13 cellular contexts compared by ENCODE assay signal in genomic region chr1:174114106-174114505, GRCh38. TPM values are rescaled to one million over a fixed set of nuclear protein-coding genes. Genes with fewer than 3 reads are reported as not detected.
DNase-seq lines count a peak whose midpoint lies in the region; ATAC-seq, FAIRE-seq and TF ChIP-seq lines count a peak whose summit lies in the region.
"Had no signal": no experiment of that assay in that cellular context is flagged by ENCODE, and none has a peak within 500 bp of the region (broad histone marks: within the 10 kb centered on the region; RNA-seq: fewer than 3 reads in every experiment).

No MANE protein-coding gene starts in this region.

- FAIRE-seq in D721Med (lab: Jason Lieb, UNC), result peak; percentile 41
- peak; percentile 23 for FAIRE-seq in pancreas (lab: Jason Lieb, UNC)

- no peaks in the 10 kb centered on the region for H3K36me3 ChIP-seq in body of pancreas (replicated peaks in 1 of 2; ENCODE audit: insufficient read depth in 1 of 2, low read depth in 2 of 2)
- no peaks in the 10 kb centered on the region for H3K36me3 ChIP-seq in pancreas
- H3K36me3 ChIP-seq: BLaER1 had no signal

- WGBS in body of pancreas, 2 donors, result 16 to 30% methylated on average over 2 of the region's 2 CpGs
- 24 to 27% methylated on average over 2 of the region's 2 CpGs for WGBS in pancreas, 2 donors

- no peak overlapping the region for H3K4me3 Mint-ChIP-seq in activated CD8-positive, alpha-beta T cell treated with anti-CD3 and anti-CD28 coated beads, Interleukin-2, amount 10 ng/mL, durations not matched to agents 7 days and 5 days
- H3K4me3 Mint-ChIP-seq: CD14-positive monocyte; CD4-positive, alpha-beta memory T cell; H9 had no signal

- peaks cover 12% of the 10 kb centered on the region for H3K27me3 Mint-ChIP-seq in activated CD8-positive, alpha-beta T cell treated with anti-CD3 and anti-CD28 coated beads, Interleukin-2, amount 10 ng/mL, durations not matched to agents 7 days and 5 days (ENCODE audit: low read depth)
- H3K27me3 Mint-ChIP-seq: CD4-positive, alpha-beta memory T cell had no signal

- POLR2A ChIA-PET in activated CD8-positive, alpha-beta T cell treated with anti-CD3 and anti-CD28 coated beads, Interleukin-2, amount 10 ng/mL, durations not matched to agents 7 days and 5 days (lab: Charles Lee), result no interaction called here

- TF ChIP-seq POLR2A in body of pancreas (IDR thresholded peaks at IDR 0.05), result no peak

- intact Hi-C loops in body of pancreas (cut with DNase I) (no loop called here), pancreas (cut with DNase I) (no loop called here)

- H3K9me3 ChIP-seq in body of pancreas (no peaks in the 10 kb centered on the region), pancreas (no peaks in the 10 kb centered on the region)
- H3K9me3 ChIP-seq: A549, BLaER1 had no signal

- H3K27ac ChIP-seq in VCaP, result peak overlapping the region; percentile 65
- H3K27ac ChIP-seq in body of pancreas, result peak overlapping the region in 1 of 4 donors; percentile 21
- H3K27ac ChIP-seq in pancreas, result no peak overlapping the region
- H3K27ac ChIP-seq: 22Rv1, A549, BLaER1 had no signal

- H3K27ac Mint-ChIP-seq in activated CD8-positive, alpha-beta T cell treated with anti-CD3 and anti-CD28 coated beads, Interleukin-2, amount 10 ng/mL, durations not matched to agents 7 days and 5 days, result no peak overlapping the region
- H3K27ac Mint-ChIP-seq: CD4-positive, alpha-beta memory T cell; H9 had no signal

- no peak overlapping the region for H3K4me3 ChIP-seq in body of pancreas
- H3K4me3 ChIP-seq in pancreas, result no peak overlapping the region
- H3K4me3 ChIP-seq: A549, BLaER1 had no signal

- DNase-seq in D721Med (ENCODE audit: insufficient read length, low spot score) (no peak), body of pancreas (no peak), pancreas (no peak), COLO668 (lab: John Stamatoyannopoulos, UW; ENCODE audit: unreplicated experiment) (no peak)
- no peak for DNase-seq in activated CD8-positive, alpha-beta T cell treated with anti-CD3 and anti-CD28 coated beads, Interleukin-2, amount 10 ng/mL, durations not matched to agents 7 days and 5 days

- H3K4me1 ChIP-seq in body of pancreas (peaks cover 11% of the 10 kb centered on the region), pancreas (peaks cover 0 to 14% (median 0%) of the 10 kb centered on the region in 3 donors)
- H3K4me1 ChIP-seq: BLaER1 had no signal

- H3K36me3 Mint-ChIP-seq in activated CD8-positive, alpha-beta T cell treated with anti-CD3 and anti-CD28 coated beads, Interleukin-2, amount 10 ng/mL, durations not matched to agents 7 days and 5 days (ENCODE audit: low read depth), result no peaks in the 10 kb centered on the region
- H3K36me3 Mint-ChIP-seq: CD14-positive monocyte; CD4-positive, alpha-beta memory T cell had no signal

- H3K27me3 ChIP-seq in body of pancreas, result no peaks in the 10 kb centered on the region
- no peaks in the 10 kb centered on the region for H3K27me3 ChIP-seq in pancreas
- H3K27me3 ChIP-seq: BLaER1 had no signal

- no peak for TF ChIP-seq CTCF in D721Med (IDR thresholded peaks at IDR 0.05; ENCODE audit: insufficient read depth, missing control alignments)
- TF ChIP-seq CTCF in VCaP (conservative IDR thresholded peaks at IDR 0.05), result no peak
- no peak for TF ChIP-seq CTCF in body of pancreas (IDR thresholded peaks at IDR 0.05)
- no peak for TF ChIP-seq CTCF in pancreas (IDR thresholded peaks at IDR 0.05)

- ATAC-seq in body of pancreas (peak; percentile 61), pancreas (peak; percentile 25 to 53 (median 39)), HG02870 (IDR thresholded peaks at IDR 0.05; ENCODE audit: unreplicated experiment) (no peak)
- no peak for ATAC-seq in activated CD8-positive, alpha-beta T cell treated with anti-CD3 and anti-CD28 coated beads, Interleukin-2, amount 10 ng/mL, durations not matched to agents 7 days and 5 days

- CTCF ChIA-PET in activated CD8-positive, alpha-beta T cell treated with anti-CD3 and anti-CD28 coated beads, Interleukin-2, amount 10 ng/mL, durations not matched to agents 7 days and 5 days (lab: Charles Lee), result interaction anchor here (0.7 to 1.7 kb wide), 10 partner anchors 10 to 108 kb away, joined by 3 to 7 read pairs (median 4); no protein-coding TSS in a partner anchor

- no peaks in the 10 kb centered on the region for H3K9me3 Mint-ChIP-seq in activated CD8-positive, alpha-beta T cell treated with anti-CD3 and anti-CD28 coated beads, Interleukin-2, amount 10 ng/mL, durations not matched to agents 7 days and 5 days (ENCODE audit: insufficient read depth)
- H3K9me3 Mint-ChIP-seq: CD4-positive, alpha-beta memory T cell; H9 had no signal

- H3K4me1 Mint-ChIP-seq in activated CD8-positive, alpha-beta T cell treated with anti-CD3 and anti-CD28 coated beads, Interleukin-2, amount 10 ng/mL, durations not matched to agents 7 days and 5 days (ENCODE audit: low read depth), result no peaks in the 10 kb centered on the region

RNA-seq across cellular contexts. Expression of gene RABGAP1L, which starts 45.2 kb away (rescaled TPM):
- total RNA-seq in body of pancreas, result 100 to 1,000 TPM in 1 of 2 donors, 10 to 100 TPM in 1; 51.4 to 124 TPM
- 10 to 100 TPM; 34.6 to 64.8 (median 40.5) TPM for total RNA-seq in pancreas
- polyA plus RNA-seq in pancreas, result 10 to 100 TPM; 13.9 to 18.0 TPM
- 10 to 100 TPM; 38.2 to 44.2 TPM for total RNA-seq in activated CD8-positive, alpha-beta T cell treated with anti-CD3 and anti-CD28 coated beads, Interleukin-2, amount 10 ng/mL, durations not matched to agents 7 days and 5 days

Comparison
In these comparisons a context has a peak if more than half of its experiments do, and no peak if none do; other contexts are left out.
1. ATAC-seq: peak in body of pancreas (single experiment) and pancreas (4 of 4); none in activated CD8-positive, alpha-beta T cell treated with anti-CD3 and anti-CD28 coated beads, Interleukin-2, amount 10 ng/mL, durations not matched to agents 7 days and 5 days (single experiment) and HG02870 (single experiment).